18 cellular contexts compared by ENCODE assay signal in the genomic region with DNA sequence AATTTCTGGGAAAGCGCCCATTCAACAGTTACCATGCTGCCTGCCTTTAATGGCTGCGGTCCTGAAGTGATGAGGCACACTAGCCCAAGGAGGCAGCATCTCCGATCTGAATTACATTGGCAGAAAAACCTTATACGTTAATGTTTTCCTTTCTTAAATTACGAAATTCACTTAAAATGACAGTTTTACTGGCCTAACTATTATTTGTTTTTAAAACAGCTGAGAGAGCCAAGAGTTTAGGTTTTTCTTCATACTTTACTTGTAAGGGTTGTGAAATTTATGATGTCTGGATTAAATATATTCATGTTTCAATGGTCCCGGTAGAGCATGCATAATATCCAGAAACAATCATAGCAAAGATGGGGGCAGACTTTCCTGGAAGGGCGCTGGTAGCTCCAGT.
"Had no signal": no experiment of that assay in that cellular context is flagged by ENCODE, and none has a peak within 500 bp of the region (broad histone marks: within the 10 kb centered on the region; RNA-seq: fewer than 3 reads in every experiment).

No MANE protein-coding gene starts in this region.

- H3K4me3 Mint-ChIP-seq: activated B cell treated with CpG ODN at 0.5 μM for 24 hours; activated CD4-positive, alpha-beta memory T cell treated with anti-CD3 and anti-CD28 coated beads for 36 hours; activated naive CD8-positive, alpha-beta T cell; effector memory CD8-positive, alpha-beta T cell; memory B cell; naive thymus-derived CD4-positive, alpha-beta T cell; T-helper 2 cell treated with Interferon-gamma antibody and Interleukin-4, amounts not matched to agents 5 μg/mL and 100 μg/mL, for 36 hours had no signal

- H3K27ac Mint-ChIP-seq: activated B cell treated with CpG ODN at 0.5 μM for 24 hours; activated CD4-positive, alpha-beta memory T cell treated with anti-CD3 and anti-CD28 coated beads for 36 hours; activated naive CD8-positive, alpha-beta T cell; effector memory CD8-positive, alpha-beta T cell; naive thymus-derived CD4-positive, alpha-beta T cell; T-helper 2 cell treated with Interferon-gamma antibody and Interleukin-4, amounts not matched to agents 5 μg/mL and 100 μg/mL, for 36 hours had no signal

- H3K36me3 Mint-ChIP-seq: activated CD4-positive, alpha-beta memory T cell treated with anti-CD3 and anti-CD28 coated beads for 36 hours; activated naive CD8-positive, alpha-beta T cell had no signal

- H3K4me1 Mint-ChIP-seq: naive thymus-derived CD4-positive, alpha-beta T cell had no signal

- H3K9me3 Mint-ChIP-seq: activated B cell treated with CpG ODN at 0.5 μM for 24 hours; activated CD4-positive, alpha-beta memory T cell treated with anti-CD3 and anti-CD28 coated beads for 36 hours; effector memory CD8-positive, alpha-beta T cell; memory B cell; naive thymus-derived CD4-positive, alpha-beta T cell; T-helper 2 cell treated with Interferon-gamma antibody and Interleukin-4, amounts not matched to agents 5 μg/mL and 100 μg/mL, for 36 hours had no signal

- DNase-seq: activated B cell treated with CpG ODN at 0.5 μM for 24 hours; activated CD4-positive, alpha-beta memory T cell treated with anti-CD3 and anti-CD28 coated beads for 36 hours; activated CD4-positive, alpha-beta T cell treated with anti-CD3 and anti-CD28 coated beads for 4 hours; activated T-cell treated with anti-CD3 and anti-CD28 coated beads for 4 hours; amniotic stem cell; effector memory CD8-positive, alpha-beta T cell; gastrocnemius medialis; heart right ventricle; kidney glomerular epithelial cell; left ventricle myocardium inferior; mucosa of descending colon; naive thymus-derived CD4-positive, alpha-beta T cell; spleen; stimulated activated naive CD4-positive, alpha-beta T cell; thyroid gland had no signal

- ATAC-seq: effector memory CD8-positive, alpha-beta T cell; gastrocnemius medialis; heart right ventricle; mucosa of descending colon; naive thymus-derived CD4-positive, alpha-beta T cell had no signal

- H3K27me3 Mint-ChIP-seq: activated B cell treated with CpG ODN at 0.5 μM for 24 hours; activated CD4-positive, alpha-beta memory T cell treated with anti-CD3 and anti-CD28 coated beads for 36 hours; memory B cell had no signal
